Comparison of ENCODE assay signal across 21 cellular contexts in genomic region chr11:65808744-65809341, GRCh38. TPM values are rescaled to one million over a fixed set of nuclear protein-coding genes. Genes with fewer than 3 reads are reported as not detected.
"Had no signal": no experiment of that assay in that cellular context is flagged by ENCODE, and none has a peak within 500 bp of the region (broad histone marks: within the 10 kb centered on the region; RNA-seq: fewer than 3 reads in every experiment).

No MANE protein-coding gene starts in this region.

- ATAC-seq: activated CD4-positive, alpha-beta T cell treated with anti-CD3 and anti-CD28 coated beads for 36 hours; activated CD8-positive, alpha-beta T cell treated with anti-CD3 and anti-CD28 coated beads, Interleukin-2, amount 10 ng/mL, durations not matched to agents 7 days and 5 days; PC-3; T-cell had no signal

- H3K27ac ChIP-seq: adrenal gland, WERI-Rb-1 had no signal

- H3K36me3 ChIP-seq: adrenal gland, MG63, WERI-Rb-1 had no signal

- H3K4me3 ChIP-seq: adrenal gland, MG63 had no signal

- H3K9me3 ChIP-seq: adrenal gland, MG63 had no signal

- DNase-seq: activated CD4-positive, alpha-beta T cell treated with anti-CD3 and anti-CD28 coated beads for 36 hours; activated CD4-positive, alpha-beta T cell treated with anti-CD3 and anti-CD28 coated beads, Interleukin-2, amount 50 U/mL, for 4 hours; activated CD8-positive, alpha-beta memory T cell treated with anti-CD3 and anti-CD28 coated beads, Interleukin-2, amount 50 U/mL, for 48 hours; activated CD8-positive, alpha-beta T cell treated with anti-CD3 and anti-CD28 coated beads, Interleukin-2, amount 10 ng/mL, durations not matched to agents 7 days and 5 days; activated naive CD4-positive, alpha-beta T cell treated with anti-CD3 and anti-CD28 coated beads, Interleukin-2, amount 50 U/mL, for 16 hours; activated naive CD8-positive, alpha-beta T cell treated with anti-CD3 and anti-CD28 coated beads, Interleukin-2, amount 10 ng/mL, durations not matched to agents 7 days and 5 days; activated T-cell treated with anti-CD3 and anti-CD28 coated beads, Interleukin-2, amount 50 U/mL, for 1 hour; adrenal gland; anterior cingulate cortex; MG63; MV-4-11; NCI-H1694; NCI-H2029; NCI-H2107; NCI-H510A treated with DMSO at 0.1 percent for 48 hours; NCI-H69; PC-3; SIG-M5; T-cell; WERI-Rb-1 had no signal

RNA-seq across cellular contexts. Expression of gene OVOL1, which starts 22.0 kb away (rescaled TPM):
- total RNA-seq: adrenal gland had no signal

RNA-seq across cellular contexts. Expression of gene SNX32, which starts 24.9 kb away (rescaled TPM):
- total RNA-seq: bronchial epithelial cell, PC-3 had no signal
